Comparison of ENCODE assay signal across 22 cellular contexts in genomic region chr2:9006368-9006767, GRCh38.
"Had no signal": no experiment of that assay in that cellular context is flagged by ENCODE, and none has a peak within 500 bp of the region (broad histone marks: within the 10 kb centered on the region; RNA-seq: fewer than 3 reads in every experiment).

No MANE protein-coding gene starts in this region.

- H3K27me3 ChIP-seq: dorsolateral prefrontal cortex, esophagus muscularis mucosa, foreskin keratinocyte, heart right ventricle, left lung had no signal

- H3K27ac ChIP-seq: coronary artery, esophagus muscularis mucosa, foreskin keratinocyte, gastrocnemius medialis, heart right ventricle, left lung, lower lobe of right lung had no signal

- ATAC-seq: foreskin keratinocyte, gastrocnemius medialis, heart right ventricle, left cardiac atrium, left lung, left ventricle myocardium superior, lower lobe of right lung had no signal

- H3K9me3 ChIP-seq: esophagus muscularis mucosa, gastrocnemius medialis, heart right ventricle, left lung, lower lobe of right lung had no signal

- H3K4me3 ChIP-seq: coronary artery, dorsolateral prefrontal cortex, esophagus muscularis mucosa, gastrocnemius medialis, heart right ventricle, left lung, lower lobe of right lung had no signal

- H3K36me3 ChIP-seq: esophagus muscularis mucosa, gastrocnemius medialis, heart right ventricle, left lung, lower lobe of right lung had no signal

- FAIRE-seq: colon, endothelial cell of umbilical vein, islet of Langerhans, keratinocyte had no signal

- DNase-seq: dermis blood vessel endothelial cell; dorsolateral prefrontal cortex; effector CD4-positive, alpha-beta T cell; effector memory CD4-positive, alpha-beta T cell; foreskin keratinocyte; gastrocnemius medialis; glutamatergic neuron; head of caudate nucleus; heart right ventricle; hippocampal formation; left cardiac atrium; left lung; left ventricle myocardium superior; lower lobe of right lung; mesendoderm; midbrain had no signal
